ENCODE assay signal across 12 cellular contexts in genomic region chr12:92556141-92556540, GRCh38.
DNase-seq lines count a peak whose midpoint lies in the region; ATAC-seq and TF ChIP-seq lines count a peak whose summit lies in the region.
"Had no signal": no experiment of that assay in that cellular context is flagged by ENCODE, and none has a peak within 500 bp of the region (broad histone marks: within the 10 kb centered on the region; RNA-seq: fewer than 3 reads in every experiment).

No MANE protein-coding gene starts in this region.

- H3K27ac ChIP-seq in OCI-LY7 (ENCODE audit: low read depth, low read length, poor library complexity, severe bottlenecking) (no peak overlapping the region), stomach smooth muscle (ENCODE audit: low read length) (peak overlapping the region; percentile 12)

- CTCF ChIA-PET in activated naive CD4-positive, alpha-beta T cell treated with anti-CD3 and anti-CD28 coated beads, Interleukin-2, amount 10 ng/mL, durations not matched to agents 7 days and 5 days (lab: Charles Lee), result interaction anchor here (0.5 to 1.6 kb wide), 4 partner anchors 8 to 157 kb away, joined by 3 to 5 read pairs (median 4); no protein-coding TSS in a partner anchor
- CTCF ChIA-PET in OCI-LY7 (lab: Charles Lee; ENCODE audit: unreplicated experiment), result no interaction called here

- POLR2A ChIA-PET in OCI-LY7 (lab: Charles Lee), result interaction anchor here (0.6 to 1.8 kb wide), 9 partner anchors 9 to 413 kb away, joined by 3 to 17 read pairs (median 4); partner anchors contain the start of gene BTG1

- H3K9me3 Mint-ChIP-seq in activated naive CD4-positive, alpha-beta T cell treated with anti-CD3 and anti-CD28 coated beads, Interleukin-2, amount 10 ng/mL, durations not matched to agents 7 days and 5 days, result peaks cover 16% of the 10 kb centered on the region

- H3K4me3 Mint-ChIP-seq in activated naive CD4-positive, alpha-beta T cell treated with anti-CD3 and anti-CD28 coated beads, Interleukin-2, amount 10 ng/mL, durations not matched to agents 7 days and 5 days, result peak overlapping the region; percentile 19

- H3K9me2 ChIP-seq in OCI-LY7 (ENCODE audit: insufficient read depth, low read length), result no peaks in the 10 kb centered on the region

- peaks cover 46% of the 10 kb centered on the region for H3K4me1 Mint-ChIP-seq in activated naive CD4-positive, alpha-beta T cell treated with anti-CD3 and anti-CD28 coated beads, Interleukin-2, amount 10 ng/mL, durations not matched to agents 7 days and 5 days

- intact Hi-C loops in OCI-LY7 (cut with micrococcal nuclease; ENCODE audit: unreplicated experiment) (no loop called here), left cardiac atrium (cut with DNase I) (no loop called here)

- no peak for TF ChIP-seq CTCF in OCI-LY7 (conservative IDR thresholded peaks at IDR 0.05; ENCODE audit: low read length)

- H3K36me3 Mint-ChIP-seq in activated naive CD4-positive, alpha-beta T cell treated with anti-CD3 and anti-CD28 coated beads, Interleukin-2, amount 10 ng/mL, durations not matched to agents 7 days and 5 days, result peaks cover 15% of the 10 kb centered on the region

- no peaks in the 10 kb centered on the region for H4K20me1 ChIP-seq in OCI-LY7 (ENCODE audit: insufficient read depth, low read length)

- no peaks in the 10 kb centered on the region for H3K27me3 ChIP-seq in stomach smooth muscle (ENCODE audit: control insufficient read depth in 1 of 2, insufficient read depth in 2 of 2, low read length in 2 of 2)
- H3K27me3 ChIP-seq: stomach had no signal

- peaks cover 40% of the 10 kb centered on the region for H3K4me1 ChIP-seq in OCI-LY7 (ENCODE audit: insufficient read depth, low read length, poor library complexity, severe bottlenecking)
- H3K4me1 ChIP-seq in stomach smooth muscle (ENCODE audit: control insufficient read depth, insufficient read depth, low read length), result peaks cover 20% of the 10 kb centered on the region

- H3K27ac Mint-ChIP-seq in activated naive CD4-positive, alpha-beta T cell treated with anti-CD3 and anti-CD28 coated beads, Interleukin-2, amount 10 ng/mL, durations not matched to agents 7 days and 5 days, result peak overlapping the region; percentile 89

- ATAC-seq in GM21825 (IDR thresholded peaks at IDR 0.05; ENCODE audit: unreplicated experiment) (peak; percentile 25), left cardiac atrium (no peak)

- H3K4me3 ChIP-seq in OCI-LY7 (ENCODE audit: low read depth, low read length, poor library complexity, severe bottlenecking) (no peak overlapping the region), stomach smooth muscle (ENCODE audit: low read length in 2 of 2) (no peak overlapping the region)
- H3K4me3 ChIP-seq: smooth muscle cell, stomach had no signal

- H3K36me3 ChIP-seq in OCI-LY7 (ENCODE audit: insufficient read depth, low read length), result no peaks in the 10 kb centered on the region
- no peaks in the 10 kb centered on the region for H3K36me3 ChIP-seq in stomach smooth muscle (ENCODE audit: control insufficient read depth in 2 of 2, insufficient read depth in 2 of 2, low read length in 2 of 2)
- H3K36me3 ChIP-seq: stomach had no signal

- no peaks in the 10 kb centered on the region for H3K27me3 Mint-ChIP-seq in activated naive CD4-positive, alpha-beta T cell treated with anti-CD3 and anti-CD28 coated beads, Interleukin-2, amount 10 ng/mL, durations not matched to agents 7 days and 5 days

- H3K9me3 ChIP-seq in OCI-LY7 (ENCODE audit: low read length), result peaks cover 8% of the 10 kb centered on the region; the same call in 1 of the 2 replicates
- H3K9me3 ChIP-seq in stomach smooth muscle (ENCODE audit: control insufficient read depth in 2 of 2, low read length in 2 of 2), result no peaks in the 10 kb centered on the region
- H3K9me3 ChIP-seq: stomach had no signal

- no TSS peak for BruUV-seq in OCI-LY7 (replicated peaks; lab: Mats Ljungman, UMichigan)

- 0 out of 2 replicates have a peak overlapping the region, but pooled peaks have one; percentile 12 for H3K4me2 ChIP-seq in OCI-LY7 (ENCODE audit: low read length)
- H3K4me2 ChIP-seq: smooth muscle cell had no signal

- H3K79me2 ChIP-seq in OCI-LY7 (ENCODE audit: insufficient read depth, low read depth, low read length), result no peaks in the 10 kb centered on the region

- peak overlapping the region; percentile 49; the same call in 1 of the 2 replicates for H2AFZ ChIP-seq in OCI-LY7 (ENCODE audit: low read length)

- no peak for DNase-seq in activated naive CD4-positive, alpha-beta T cell treated with anti-CD3 and anti-CD28 coated beads, Interleukin-2, amount 10 ng/mL, durations not matched to agents 7 days and 5 days
- no peak for DNase-seq in activated naive CD4-positive, alpha-beta T cell (lab: John Stamatoyannopoulos, UW)
- DNase-seq in OCI-LY7 (ENCODE audit: low spot score) (peak; percentile 21), AG08396 (ENCODE audit: low spot score) (no peak), AG08395 (ENCODE audit: low spot score) (no peak), left cardiac atrium (no peak)
- DNase-seq: midbrain, Right ventricle myocardium superior, stomach had no signal

- H3K9ac ChIP-seq in stomach smooth muscle (ENCODE audit: low read length in 2 of 2), result no peak overlapping the region
